ENCODE assay signal across 8 cellular contexts in genomic region chr21:33641339-33642026, GRCh38. TPM values are rescaled to one million over a fixed set of nuclear protein-coding genes. Genes with fewer than 3 reads are reported as not detected.
DNase-seq lines count a peak whose midpoint lies in the region; ATAC-seq and TF ChIP-seq lines count a peak whose summit lies in the region.

TSS of gene CRYZL1 (minus strand) at chr21:33641741. CDS start at chr21:33631551, 10,190 bp downstream.

- no peaks in the 10 kb centered on the region for H3K9me3 Mint-ChIP-seq in activated CD4-positive, alpha-beta memory T cell treated with anti-CD3 and anti-CD28 coated beads for 36 hours

- under 1% methylated on average over 38 of the region's 38 CpGs for WGBS in liver

- intact Hi-C loops in activated CD4-positive, alpha-beta memory T cell treated with anti-CD3 and anti-CD28 coated beads for 36 hours (cut with micrococcal nuclease): loop anchor here (1.0 to 10.0 kb wide), 8 partner anchors 53 to 869 kb away; partner anchors contain the start of genes ATP5PO, DNAJC28, DONSON and GART
- intact Hi-C loops in dorsolateral prefrontal cortex (cut with DNase I): loop anchor here (2.0 to 10.0 kb wide), 5 partner anchors 53 to 869 kb away; partner anchors contain the start of genes ATP5PO (in 1 of the 2), DONSON (in 1 of the 2), GART (in 1 of the 2) and PAXBP1 (in 1 of the 2)

- no peaks in the 10 kb centered on the region for H3K9me3 ChIP-seq in liver (ENCODE audit: control insufficient read depth in 4 of 4, low read length in 3 of 4)

- POLR2A ChIA-PET in activated CD4-positive, alpha-beta memory T cell treated with anti-CD3 and anti-CD28 coated beads for 36 hours (lab: Charles Lee): interaction anchor here (1.1 kb wide), 2 partner anchors 53 to 551 kb away, joined by 3 to 4 read pairs; partner anchors contain the start of gene DONSON

- H3K4me1 Mint-ChIP-seq in activated CD4-positive, alpha-beta memory T cell treated with anti-CD3 and anti-CD28 coated beads for 36 hours (ENCODE audit: low read depth): peaks cover 24% of the 10 kb centered on the region

- H3K27ac Mint-ChIP-seq in activated CD4-positive, alpha-beta memory T cell treated with anti-CD3 and anti-CD28 coated beads for 36 hours: peak within 1 kb of the TSS; percentile 93

- TF ChIP-seq RAD21 in liver (IDR thresholded peaks at IDR 0.05): no peak

- H3K27me3 ChIP-seq in dorsolateral prefrontal cortex (no peaks in the 10 kb centered on the region), liver (ENCODE audit: control insufficient read depth in 4 of 4, insufficient read depth in 4 of 4, low read length in 3 of 4) (no peaks in the 10 kb centered on the region)

- H3K27ac ChIP-seq in dorsolateral prefrontal cortex (peak within 1 kb of the TSS; percentile 84 to 100 (median 96)), liver (ENCODE audit: low read depth in 1 of 2, low read length in 2 of 2) (peak within 1 kb of the TSS; percentile 92 to 93)

- ATAC-seq in GM19438 (IDR thresholded peaks at IDR 0.05; ENCODE audit: low read depth, unreplicated experiment) (peak; percentile 79), HG03575 (IDR thresholded peaks at IDR 0.05; ENCODE audit: extremely low read depth, insufficient number of reproducible peaks, low FRiP score, unreplicated experiment) (peak; percentile 69)

- H3K4me3 ChIP-seq in dorsolateral prefrontal cortex (peak within 1 kb of the TSS; percentile 64 to 99 (median 87)), liver (ENCODE audit: low read depth in 1 of 3, low read length in 3 of 3) (peak within 1 kb of the TSS; percentile 87 to 98 (median 97))

- CTCF ChIA-PET in activated CD4-positive, alpha-beta memory T cell treated with anti-CD3 and anti-CD28 coated beads for 36 hours (lab: Charles Lee): interaction anchor here (2.6 kb wide), 1 partner anchor 36 kb away, joined by 14 read pairs; no protein-coding TSS in a partner anchor

- peak within 1 kb of the TSS; percentile 57 to 70 for H3K9ac ChIP-seq in liver (ENCODE audit: low read depth in 1 of 2, low read length in 2 of 2)

- H3K27me3 Mint-ChIP-seq in activated CD4-positive, alpha-beta memory T cell treated with anti-CD3 and anti-CD28 coated beads for 36 hours: peaks cover 16% of the 10 kb centered on the region

- H3K4me1 ChIP-seq in liver (ENCODE audit: control insufficient read depth in 4 of 4, insufficient read depth in 4 of 4, low read length in 3 of 4): peaks cover 8 to 29% (median 21%) of the 10 kb centered on the region in 4 donors

- H3K36me3 ChIP-seq in liver (ENCODE audit: control insufficient read depth in 4 of 4, insufficient read depth in 3 of 4, low read depth in 1 of 4, low read length in 3 of 4): no peaks in the 10 kb centered on the region

- H3K4me3 Mint-ChIP-seq in activated CD4-positive, alpha-beta memory T cell treated with anti-CD3 and anti-CD28 coated beads for 36 hours: peak within 1 kb of the TSS; percentile 86

- peak in 3 of 56 donors; percentile 13 to 28 (median 15) for TF ChIP-seq CTCF in dorsolateral prefrontal cortex (IDR thresholded peaks at IDR 0.05 in 54 of 56, conservative IDR thresholded peaks at IDR 0.05 in 2 of 56; ENCODE audit: low read depth in 1 of 56, partially characterized antibody in 56 of 56)
- TF ChIP-seq CTCF in liver (IDR thresholded peaks at IDR 0.05; ENCODE audit: low read depth, low read length, missing input control): no peak

- DNase-seq in CD1c-positive myeloid dendritic cell (ENCODE audit: extremely low spot score) (peak; percentile 100), NCI-H82 treated with DMSO at 0.1 percent for 48 hours (lab: John Stamatoyannopoulos, UW; ENCODE audit: unreplicated experiment) (peak; percentile 96), dorsolateral prefrontal cortex (peak; percentile 100)
- DNase-seq in activated CD4-positive, alpha-beta memory T cell treated with anti-CD3 and anti-CD28 coated beads for 36 hours: peak; percentile 100
- peak; percentile 100 for DNase-seq in stimulated activated CD4-positive, alpha-beta T cell treated with anti-CD3 and anti-CD28 coated beads, Interleukin-4, amount 100 ng/mL, for 24 hours

- H3K36me3 Mint-ChIP-seq in activated CD4-positive, alpha-beta memory T cell treated with anti-CD3 and anti-CD28 coated beads for 36 hours: peaks cover 5% of the 10 kb centered on the region

TF ChIP-seq in liver, 16 proteins besides CTCF, POLR2A, EP300 and RAD21:
- TF ChIP-seq YY1 (IDR thresholded peaks at IDR 0.05) (peak; percentile 59), FOXA2 (IDR thresholded peaks at IDR 0.05) (peak; percentile 36), GABPA (IDR thresholded peaks at IDR 0.05 in 1 of 2, conservative IDR thresholded peaks at IDR 0.05 in 1 of 2) (peak; percentile 58 to 86), FOXA1 (IDR thresholded peaks at IDR 0.05) (peak; percentile 9), MAX (IDR thresholded peaks at IDR 0.05) (peak; percentile 14), JUND (IDR thresholded peaks at IDR 0.05) (no peak), HNF4A (conservative IDR thresholded peaks at IDR 0.05) (peak in 1 of 2 donors; percentile 14), NR2F2 (IDR thresholded peaks at IDR 0.05) (no peak), ZBTB33 (IDR thresholded peaks at IDR 0.05) (peak; percentile 42)
TF ChIP-seq in liver: peak in this region for 7.

RNA-seq across cellular contexts. Expression of gene CRYZL1, which starts in this region (rescaled TPM):
- total RNA-seq in activated CD4-positive, alpha-beta memory T cell treated with anti-CD3 and anti-CD28 coated beads for 36 hours: 10 to 100 TPM; 32.8 to 34.9 TPM
- total RNA-seq in dorsolateral prefrontal cortex (10 to 100 TPM; 45.4 to 86.9 (median 65.7) TPM), liver (10 to 100 TPM in 1 of 2 donors, 1 to 10 TPM in 1; 8.3 to 14.7 TPM)
- polyA plus RNA-seq in liver: 10 to 100 TPM in 1 of 2 donors, 1 to 10 TPM in 1; 6.8 to 18.1 TPM

Comparison
In these comparisons a context has a peak if more than half of its experiments do, and no peak if none do; other contexts are left out.
1. Peak in every context shown above with its lines: DNase-seq, ATAC-seq, H3K4me3 ChIP-seq and H3K27ac ChIP-seq.